In the genomic region with DNA sequence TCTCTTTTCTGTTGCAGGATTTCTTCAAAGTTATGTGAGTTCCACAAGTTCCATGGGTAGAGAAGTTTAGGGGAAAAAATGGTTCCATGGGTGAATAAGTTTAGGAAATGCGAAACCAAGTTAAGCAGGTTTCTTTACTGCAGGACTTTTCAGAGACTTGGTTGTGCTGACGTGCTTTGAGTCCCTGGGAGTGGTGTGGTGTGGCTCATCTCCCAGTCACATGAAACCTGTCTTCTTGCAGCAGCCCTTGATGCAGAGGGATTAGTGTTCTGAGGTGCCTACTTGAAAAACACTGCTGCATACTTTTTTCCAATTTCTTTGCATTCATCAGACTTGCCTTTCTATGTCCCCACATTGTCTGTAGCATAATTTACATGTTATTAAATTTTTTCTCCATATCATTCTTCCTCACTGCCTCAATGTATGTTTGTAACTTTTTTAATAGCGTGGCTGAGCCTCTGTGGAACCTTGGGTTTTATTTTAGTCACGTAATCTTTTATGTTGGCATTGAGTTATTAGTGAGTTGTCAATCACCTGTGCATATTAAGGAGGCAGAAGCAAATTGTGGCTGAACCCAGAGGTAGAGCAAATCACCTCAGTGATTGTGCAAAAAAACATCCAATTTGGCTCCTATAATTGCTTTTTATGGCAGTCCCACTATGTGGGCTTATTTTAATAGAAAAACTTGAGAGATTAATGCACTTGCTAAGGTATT, we compare ENCODE assay signal across 31 cellular contexts.
"Had no signal": no experiment of that assay in that cellular context is flagged by ENCODE, and none has a peak within 500 bp of the region (broad histone marks: within the 10 kb centered on the region; RNA-seq: fewer than 3 reads in every experiment).

No MANE protein-coding gene starts in this region.

- ATAC-seq: activated CD8-positive, alpha-beta T cell treated with anti-CD3 and anti-CD28 coated beads for 36 hours; activated naive CD4-positive, alpha-beta T cell treated with anti-CD3 and anti-CD28 coated beads, Interleukin-2, amount 50 U/mL, for 72 hours; activated T-cell treated with anti-CD3 and anti-CD28 coated beads, Interleukin-2, amount 50 U/mL, for 4 hours; activated T-cell treated with anti-CD3 and anti-CD28 coated beads, Interleukin-2, amount 50 U/mL, for 72 hours; activated T-helper 17 cell treated with anti-CD3 and anti-CD28 coated beads, Interleukin-2, amount 50 U/mL, for 72 hours; body of pancreas had no signal

- H3K4me3 ChIP-seq: adrenal gland, body of pancreas, breast epithelium had no signal

- DNase-seq: activated B cell treated with CpG ODN at 0.5 μM for 24 hours; activated CD4-positive, alpha-beta memory T cell treated with anti-CD3 and anti-CD28 coated beads for 36 hours; activated CD4-positive, alpha-beta T cell treated with anti-CD3 and anti-CD28 coated beads for 4 hours; activated CD4-positive, alpha-beta T cell treated with anti-CD3 and anti-CD28 coated beads, Interleukin-2, amount 10 ng/mL, durations not matched to agents 24 days and 14 days; activated CD4-positive, alpha-beta T cell treated with anti-CD3 and anti-CD28 coated beads, Interleukin-2, amount 50 U/mL, for 1 hour; activated CD4-positive, alpha-beta T cell treated with anti-CD3 and anti-CD28 coated beads, Interleukin-2, amount 50 U/mL, for 4 hours; activated CD4-positive, CD25-positive, alpha-beta regulatory T cell treated with anti-CD3 and anti-CD28 coated beads, Interleukin-2, amount 50 U/mL, for 72 hours; activated CD8-positive, alpha-beta memory T cell treated with anti-CD3 and anti-CD28 coated beads, Interleukin-2, amount 50 U/mL, for 4 hours; activated CD8-positive, alpha-beta T cell treated with anti-CD3 and anti-CD28 coated beads for 36 hours; activated effector memory CD4-positive, alpha-beta T cell treated with anti-CD3 and anti-CD28 coated beads, Interleukin-2, amount 50 U/mL, for 16 hours; activated gamma-delta T cell treated with Interleukin-2 at 50 U/mL for 16 hours; activated naive CD4-positive, alpha-beta T cell; activated naive CD4-positive, alpha-beta T cell treated with anti-CD3 and anti-CD28 coated beads for 36 hours; activated naive CD4-positive, alpha-beta T cell treated with anti-CD3 and anti-CD28 coated beads, Interleukin-2, amount 50 U/mL, for 16 hours; activated naive CD8-positive, alpha-beta T cell treated with anti-CD3 and anti-CD28 coated beads for 36 hours; activated T-cell treated with anti-CD3 and anti-CD28 coated beads for 4 hours; activated T-cell treated with anti-CD3 and anti-CD28 coated beads, Interleukin-2, amount 50 U/mL, for 1 hour; activated T-cell treated with anti-CD3 and anti-CD28 coated beads, Interleukin-2, amount 50 U/mL, for 4 hours; activated T-cell treated with anti-CD3 and anti-CD28 coated beads, Interleukin-2, amount 50 U/mL, for 72 hours; adrenal gland; amniotic stem cell; aorta; body of pancreas; brain microvascular endothelial cell; central memory CD4-positive, alpha-beta T cell; T-helper 1 cell; T-helper 2 cell; T-helper 9 cell had no signal
